In the genomic region with DNA sequence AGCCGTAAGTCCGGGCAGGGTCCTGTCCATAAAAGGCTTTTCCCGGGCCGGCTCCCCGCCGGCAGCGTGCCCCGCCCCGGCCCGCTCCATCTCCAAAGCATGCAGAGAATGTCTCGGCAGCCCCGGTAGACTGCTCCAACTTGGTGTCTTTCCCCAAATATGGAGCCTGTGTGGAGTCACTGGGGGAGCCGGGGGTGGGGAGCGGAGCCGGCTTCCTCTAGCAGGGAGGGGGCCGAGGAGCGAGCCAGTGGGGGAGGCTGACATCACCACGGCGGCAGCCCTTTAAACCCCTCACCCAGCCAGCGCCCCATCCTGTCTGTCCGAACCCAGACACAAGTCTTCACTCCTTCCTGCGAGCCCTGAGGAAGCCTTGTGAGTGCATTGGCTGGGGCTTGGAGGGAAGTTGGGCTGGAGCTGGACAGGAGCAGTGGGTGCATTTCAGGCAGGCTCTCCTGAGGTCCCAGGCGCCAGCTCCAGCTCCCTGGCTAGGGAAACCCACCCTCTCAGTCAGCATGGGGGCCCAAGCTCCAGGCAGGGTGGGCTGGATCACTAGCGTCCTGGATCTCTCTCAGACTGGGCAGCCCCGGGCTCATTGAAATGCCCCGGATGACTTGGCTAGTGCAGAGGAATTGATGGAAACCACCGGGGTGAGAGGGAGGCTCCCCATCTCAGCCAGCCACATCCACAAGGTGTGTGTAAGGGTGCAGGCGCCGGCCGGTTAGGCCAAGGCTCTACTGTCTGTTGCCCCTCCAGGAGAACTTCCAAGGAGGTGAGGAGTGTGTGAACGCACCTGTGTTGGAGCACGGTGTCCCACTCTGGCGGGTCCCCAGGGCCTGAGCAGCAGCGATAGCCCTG, we compare ENCODE assay signal across 8 cellular contexts. TPM values are rescaled to one million over a fixed set of nuclear protein-coding genes. Genes with fewer than 3 reads are reported as not detected.
A peak's percentile ranks its signal among the peaks of the same experiment; 100 is the strongest.
DNase-seq lines count a peak whose midpoint lies in the region; TF ChIP-seq lines count a peak whose summit lies in the region.

A gene (plus strand): TSS at position 310 of the 855 bp plus-strand sequence. CDS start 3,644 bp downstream, outside the sequence.

- H3K27me3 Mint-ChIP-seq in nephron (ENCODE audit: low read depth): no peaks in the 10 kb centered on the region

- H3K36me3 ChIP-seq in ACC112 (ENCODE audit: insufficient read depth, low read length) (peaks cover 14% of the 10 kb centered on the region; the same call in 1 of the 2 replicates), Peyer's patch (peaks cover 0 to 42% (median 0%) of the 10 kb centered on the region in 3 donors)

- peak within 1 kb of the TSS; percentile 75 to 89 (median 89) for H3K4me3 Mint-ChIP-seq in nephron

- H3K4me3 ChIP-seq in ACC112 (ENCODE audit: low read depth, low read length) (peak within 1 kb of the TSS; percentile 74), Peyer's patch (peak within 1 kb of the TSS; percentile 18 to 44 (median 31)), fibroblast of pulmonary artery (replicated peaks; ENCODE audit: low read depth, low read length) (peak within 1 kb of the TSS; percentile 67)

- H3K9me3 ChIP-seq in Peyer's patch: no peaks in the 10 kb centered on the region

- in situ Hi-C loops in KBM-7 (cut with MboI; ENCODE audit: low pct_unique_long_range_greater_than_20kb, low sequenced_read_pairs): no loop called here

- TF ChIP-seq POLR2A in Peyer's patch (IDR thresholded peaks at IDR 0.05): no peak

- peaks cover 29% of the 10 kb centered on the region for H3K36me3 Mint-ChIP-seq in nephron (ENCODE audit: low read depth)

- H2AFZ ChIP-seq in ACC112 (ENCODE audit: low read length, unreplicated experiment): no peak within 1 kb of the TSS

- H3K4me1 Mint-ChIP-seq in nephron: peaks cover 53% of the 10 kb centered on the region

- H3K9me3 Mint-ChIP-seq in nephron: no peaks in the 10 kb centered on the region

- peaks cover 38% of the 10 kb centered on the region for H3K79me2 ChIP-seq in ACC112 (ENCODE audit: control insufficient read depth, insufficient read depth, low read length, unreplicated experiment)

- peak in 2 of 3 donors; percentile 63 to 70 for DNase-seq in Peyer's patch
- DNase-seq in fibroblast of pulmonary artery (ENCODE audit: low read depth): peak; percentile 95
- no peak for DNase-seq in UCSD-AML1 (lab: John Stamatoyannopoulos, UW; ENCODE audit: unreplicated experiment)
- DNase-seq in KBM-7: no peak
- DNase-seq in T-helper 2 cell: no peak
- DNase-seq in GM19238 (ENCODE audit: insufficient read length, low spot score): no peak

- H3K4me1 ChIP-seq in ACC112 (ENCODE audit: control insufficient read depth, insufficient read depth, low read length, unreplicated experiment) (peaks cover 43% of the 10 kb centered on the region), Peyer's patch (peaks cover 0 to 22% (median 0%) of the 10 kb centered on the region in 4 donors)

- H3K27me3 ChIP-seq in ACC112 (ENCODE audit: insufficient read depth, low read length) (no peaks in the 10 kb centered on the region), Peyer's patch (no peaks in the 10 kb centered on the region)

- peak within 1 kb of the TSS; percentile 80 to 96 (median 82) for H3K27ac Mint-ChIP-seq in nephron

- peak within 1 kb of the TSS; percentile 80 for H3K27ac ChIP-seq in ACC112 (ENCODE audit: low read depth, low read length)
- H3K27ac ChIP-seq in Peyer's patch: peak within 1 kb of the TSS; percentile 62 to 89 (median 76)

- TF ChIP-seq CTCF in Peyer's patch (IDR thresholded peaks at IDR 0.05): no peak
- no peak for TF ChIP-seq CTCF in fibroblast of pulmonary artery (IDR thresholded peaks at IDR 0.05; ENCODE audit: low read length, missing control alignments)
- TF ChIP-seq CTCF in nephron (IDR thresholded peaks at IDR 0.05; ENCODE audit: unreplicated experiment in 3 of 3): no peak

RNA-seq across cellular contexts. Expression of the gene that starts here (rescaled TPM):
- total RNA-seq in Peyer's patch: 100 to 1,000 TPM; 110 to 361 (median 254) TPM

Comparison
In these comparisons a context has a peak if more than half of its experiments do, and no peak if none do; other contexts are left out.
1. DNase-seq: peak in Peyer's patch (2 of 3) and fibroblast of pulmonary artery (single experiment); none in UCSD-AML1 (single experiment), KBM-7 (single experiment), T-helper 2 cell (0 of 5) and GM19238 (single experiment).
2. Peak in every context shown above with its lines, with median percentiles within 50 percentile points of each other: H3K4me3 ChIP-seq.